In the genomic region with DNA sequence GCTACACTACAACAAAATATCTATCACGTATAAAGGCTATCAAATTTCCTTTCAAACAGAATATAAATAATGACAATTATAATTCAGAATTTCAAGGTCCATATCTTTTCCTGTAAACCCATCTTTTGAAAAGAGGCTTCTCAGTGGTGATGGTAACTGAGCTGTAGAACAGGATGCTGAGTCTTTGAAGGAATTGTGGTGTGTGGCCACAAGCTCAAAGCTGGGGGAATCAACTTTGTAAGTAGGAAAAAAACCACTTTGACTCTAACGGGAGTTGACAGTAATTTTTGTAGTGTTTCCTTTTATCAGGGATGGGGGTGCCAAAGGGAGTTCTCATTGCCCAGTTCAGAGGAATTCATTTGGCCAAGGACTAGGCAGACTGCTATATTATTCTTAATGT, we compare ENCODE assay signal across 18 cellular contexts.
"Had no signal": no experiment of that assay in that cellular context is flagged by ENCODE, and none has a peak within 500 bp of the region (broad histone marks: within the 10 kb centered on the region; RNA-seq: fewer than 3 reads in every experiment).

No MANE protein-coding gene starts in this region.

- H3K27ac Mint-ChIP-seq: naive B cell, nephron progenitor cell had no signal

- H3K9me3 ChIP-seq: psoas muscle, sigmoid colon had no signal

- H3K9me3 Mint-ChIP-seq: naive B cell, nephron progenitor cell had no signal

- H3K27me3 Mint-ChIP-seq: naive B cell had no signal

- H3K36me3 Mint-ChIP-seq: naive B cell had no signal

- H3K27ac ChIP-seq: dorsolateral prefrontal cortex, hepatocyte, parathyroid adenoma, psoas muscle, sigmoid colon, skin epidermis had no signal

- H3K4me3 Mint-ChIP-seq: naive B cell, nephron progenitor cell had no signal

- H3K27me3 ChIP-seq: dorsolateral prefrontal cortex, hepatocyte, sigmoid colon had no signal

- ATAC-seq: left colon, left ventricle myocardium superior, psoas muscle had no signal

- H3K4me1 ChIP-seq: parathyroid adenoma, psoas muscle, sigmoid colon had no signal

- H3K4me1 Mint-ChIP-seq: naive B cell, nephron progenitor cell had no signal

- DNase-seq: cortex of kidney; dorsolateral prefrontal cortex; effector CD8-positive, alpha-beta T cell; foreskin melanocyte; head of caudate nucleus; left colon; left ventricle myocardium superior; mesendoderm; naive B cell; nephron progenitor cell; psoas muscle; sigmoid colon; stimulated activated naive CD4-positive, alpha-beta T cell treated with Interleukin-2 at 50 U/mL for 16 hours; trophoblast cell had no signal

- H3K4me3 ChIP-seq: dorsolateral prefrontal cortex, hepatocyte, lung, psoas muscle, sigmoid colon, skin epidermis had no signal
